ENCODE assay signal across 8 cellular contexts in genomic region chr10:110774069-110775021, GRCh38.
DNase-seq lines count a peak whose midpoint lies in the region; ATAC-seq and TF ChIP-seq lines count a peak whose summit lies in the region.

No MANE protein-coding gene starts in this region.

- no peak overlapping the region for H3K27ac ChIP-seq in OCI-LY3 (ENCODE audit: low read length)
- no peak overlapping the region for H3K27ac ChIP-seq in endodermal cell (ENCODE audit: low read depth, low read length)

- no peak overlapping the region for H3K4me3 Mint-ChIP-seq in central memory CD8-positive, alpha-beta T cell
- no peak overlapping the region for H3K4me3 Mint-ChIP-seq in endodermal cell

- no peaks in the 10 kb centered on the region for H4K20me1 ChIP-seq in OCI-LY3 (ENCODE audit: insufficient read depth, low read length)

- peak; percentile 94 for ATAC-seq in GM18520 (IDR thresholded peaks at IDR 0.05; ENCODE audit: unreplicated experiment)
- ATAC-seq in HG02763 (IDR thresholded peaks at IDR 0.05; ENCODE audit: unreplicated experiment): peak; percentile 92
- ATAC-seq in central memory CD8-positive, alpha-beta T cell (replicated peaks; ENCODE audit: extremely low read depth, poor library complexity, severe bottlenecking): peak; percentile 89

- H3K27me3 ChIP-seq in OCI-LY3 (ENCODE audit: low read depth, low read length): 0 out of 2 replicates have a peak, but pooled peaks cover 5% of the 10 kb centered on the region
- H3K27me3 ChIP-seq in endodermal cell (ENCODE audit: control insufficient read depth, insufficient read depth, low read length, poor library complexity, severe bottlenecking): no peaks in the 10 kb centered on the region

- H3K4me1 ChIP-seq in OCI-LY3 (ENCODE audit: low read length) (peaks cover 16% of the 10 kb centered on the region), endodermal cell (ENCODE audit: control insufficient read depth, insufficient read depth, low read length) (peaks cover 4% of the 10 kb centered on the region)

- WGBS in endodermal cell (ENCODE audit: insufficient coverage in 1 of 2, insufficient read length in 1 of 2), 2 experiments: 91 to 100% methylated on average over 5 to 8 of the region's 8 CpGs

- peak overlapping the region; percentile 37 for H3K4me2 ChIP-seq in OCI-LY3 (ENCODE audit: low read length)

- peaks cover 13% of the 10 kb centered on the region for H3K4me1 Mint-ChIP-seq in central memory CD8-positive, alpha-beta T cell
- peaks cover 33% of the 10 kb centered on the region for H3K4me1 Mint-ChIP-seq in endodermal cell

- no peak for DNase-seq in central memory CD8-positive, alpha-beta T cell (ENCODE audit: low spot score in 2 of 2)
- DNase-seq in retinal pigment epithelial cell (ENCODE audit: low read depth) (peak; percentile 41), epidermal melanocyte (ENCODE audit: insufficient read length, low spot score) (no peak), T1000 (lab: John Stamatoyannopoulos, UW) (no peak), endodermal cell (no peak)

- H2AFZ ChIP-seq in OCI-LY3 (ENCODE audit: low read depth, low read length): no peak overlapping the region

- H3K4me3 ChIP-seq in OCI-LY3 (ENCODE audit: low read length): no peak overlapping the region
- H3K4me3 ChIP-seq in retinal pigment epithelial cell (ENCODE audit: low read length): no peak overlapping the region
- H3K4me3 ChIP-seq in endodermal cell (ENCODE audit: low read length): no peak overlapping the region

- no peak for TF ChIP-seq CTCF in OCI-LY3 (IDR thresholded peaks at IDR 0.05; ENCODE audit: low read depth, low read length)
- TF ChIP-seq CTCF in retinal pigment epithelial cell (conservative IDR thresholded peaks at IDR 0.05; ENCODE audit: low read depth, low read length): no peak
- TF ChIP-seq CTCF in endodermal cell (conservative IDR thresholded peaks at IDR 0.05): no peak

- no peaks in the 10 kb centered on the region for H3K36me3 Mint-ChIP-seq in central memory CD8-positive, alpha-beta T cell (ENCODE audit: insufficient read depth)
- no peaks in the 10 kb centered on the region for H3K36me3 Mint-ChIP-seq in endodermal cell (ENCODE audit: low read depth)

- H3K9ac ChIP-seq in OCI-LY3 (ENCODE audit: low read length): no peak overlapping the region
- no peak overlapping the region for H3K9ac ChIP-seq in endodermal cell (ENCODE audit: extremely low read depth, low read length, poor library complexity, severe bottlenecking)

- no peaks in the 10 kb centered on the region for H3K79me2 ChIP-seq in OCI-LY3 (ENCODE audit: low read length)

- H3K36me3 ChIP-seq in OCI-LY3 (replicated peaks; ENCODE audit: low read depth, low read length) (no peaks in the 10 kb centered on the region), endodermal cell (ENCODE audit: control insufficient read depth, insufficient read depth, low read length) (no peaks in the 10 kb centered on the region)

- H3K9me3 ChIP-seq in OCI-LY3 (ENCODE audit: insufficient read depth, low read length) (no peaks in the 10 kb centered on the region), endodermal cell (ENCODE audit: control insufficient read depth, low read length) (no peaks in the 10 kb centered on the region)

- no peaks in the 10 kb centered on the region for H3K9me3 Mint-ChIP-seq in central memory CD8-positive, alpha-beta T cell
- no peaks in the 10 kb centered on the region for H3K9me3 Mint-ChIP-seq in endodermal cell

- H3K27me3 Mint-ChIP-seq in central memory CD8-positive, alpha-beta T cell: no peaks in the 10 kb centered on the region
- H3K27me3 Mint-ChIP-seq in endodermal cell (ENCODE audit: insufficient read depth): peaks cover 2% of the 10 kb centered on the region

- H3K27ac Mint-ChIP-seq in central memory CD8-positive, alpha-beta T cell (ENCODE audit: low read depth): peak overlapping the region; percentile 23
- H3K27ac Mint-ChIP-seq in endodermal cell: no peak overlapping the region
